Comparison of ENCODE assay signal across 1 cellular context in genomic region chr13:42229287-42229686, GRCh38.
TF ChIP-seq lines count a peak whose summit lies in the region.

No MANE protein-coding gene starts in this region.

TF ChIP-seq in HepG2, 621 proteins besides CTCF, POLR2A, EP300 and RAD21 (continued from another document):
- TF ChIP-seq ZNF563 (CRISPR knock-in tag; IDR thresholded peaks at IDR 0.05) (no peak), PATZ1 (CRISPR knock-in tag; IDR thresholded peaks at IDR 0.05) (peak; percentile 25; the same call in 1 of the 2 replicates), CEBPB (IDR thresholded peaks at IDR 0.05; ENCODE audit: borderline replicate concordance, low read depth, low read length) (peak; percentile 78; the same call in 1 of the 2 replicates), SOX6 (IDR thresholded peaks at IDR 0.05) (no peak), SOX6 (CRISPR knock-in tag; IDR thresholded peaks at IDR 0.05) (peak; percentile 80), ZNF549 (CRISPR knock-in tag; IDR thresholded peaks at IDR 0.05) (no peak), HNF4G (IDR thresholded peaks at IDR 0.05; ENCODE audit: borderline replicate concordance, low read depth, low read length) (no peak), HNF4G (CRISPR knock-in tag; IDR thresholded peaks at IDR 0.05; ENCODE audit: borderline replicate concordance, low read depth) (no peak), CEBPG (CRISPR knock-in tag; IDR thresholded peaks at IDR 0.05) (peak; percentile 53), SOX13 (IDR thresholded peaks at IDR 0.05) (no peak), SOX13 (CRISPR knock-in tag; conservative IDR thresholded peaks at IDR 0.05 in 1 of 2, IDR thresholded peaks at IDR 0.05 in 1 of 2) (peak in 1 of 2 experiments; percentile 91; a peak in 2 of 4 replicates), ZNF460 (CRISPR knock-in tag; IDR thresholded peaks at IDR 0.05; ENCODE audit: borderline replicate concordance) (no peak), AHDC1 (CRISPR knock-in tag; IDR thresholded peaks at IDR 0.05; ENCODE audit: borderline replicate concordance) (peak; percentile 27; the same call in 1 of the 2 replicates), ZNF792 (CRISPR knock-in tag; IDR thresholded peaks at IDR 0.05) (no peak), ETV6 (CRISPR knock-in tag; conservative IDR thresholded peaks at IDR 0.05) (no peak), SSRP1 (CRISPR knock-in tag; IDR thresholded peaks at IDR 0.05) (no peak), IRF9 (CRISPR knock-in tag; IDR thresholded peaks at IDR 0.05; ENCODE audit: borderline replicate concordance) (no peak), PHF5A (CRISPR knock-in tag; IDR thresholded peaks at IDR 0.05; ENCODE audit: low read depth, unreplicated experiment) (no peak), SOX5 (CRISPR knock-in tag; IDR thresholded peaks at IDR 0.05; ENCODE audit: borderline replicate concordance) (peak; percentile 73; the same call in 1 of the 2 replicates), SRSF1 (optimal IDR thresholded peaks at IDR 0.05; ENCODE audit: low read depth, low read length) (no peak), BCL6 (CRISPR knock-in tag; IDR thresholded peaks at IDR 0.05) (peak; percentile 18; the same call in 1 of the 2 replicates), ARID3A (IDR thresholded peaks at IDR 0.05; ENCODE audit: low read depth, low read length) (0 out of 2 replicates have a peak, but pooled peaks have one; percentile 44), MTA3 (CRISPR knock-in tag; IDR thresholded peaks at IDR 0.05) (no peak), FOXA3 (CRISPR knock-in tag; IDR thresholded peaks at IDR 0.05) (peak; percentile 52; the same call in 1 of the 2 replicates)
TF ChIP-seq in HepG2: peak in this region for 11.
